ENCODE assay signal across 7 cellular contexts in genomic region chr1:117225931-117226330, GRCh38. TPM values are rescaled to one million over a fixed set of nuclear protein-coding genes. Genes with fewer than 3 reads are reported as not detected.
"Had no signal": no experiment of that assay in that cellular context is flagged by ENCODE, and none has a peak within 500 bp of the region (broad histone marks: within the 10 kb centered on the region; RNA-seq: fewer than 3 reads in every experiment).

No MANE protein-coding gene starts in this region.

- H3K4me1 Mint-ChIP-seq: GM23338 had no signal

- ATAC-seq: GM23338, K562 had no signal

- DNase-seq: H7, IMR-90, KG1 had no signal

- H3K4me3 Mint-ChIP-seq: GM23338 had no signal

- H3K27ac Mint-ChIP-seq: GM23338 had no signal

RNA-seq across cellular contexts. Expression of gene VTCN1, which starts 15.2 kb away (rescaled TPM):
- total RNA-seq: GM23338, H1, H7, HT-29, IMR-90, K562 had no signal
